ENCODE assay signal across 15 cellular contexts in genomic region chr21:36145259-36145658, GRCh38.
"Had no signal": no experiment of that assay in that cellular context is flagged by ENCODE, and none has a peak within 500 bp of the region (broad histone marks: within the 10 kb centered on the region; RNA-seq: fewer than 3 reads in every experiment).

No MANE protein-coding gene starts in this region.

- H3K9me2 ChIP-seq: SK-N-SH had no signal

- H3K4me3 Mint-ChIP-seq: mesothelial cell of epicardium, neural crest cell had no signal

- H3K4me2 ChIP-seq: hepatocyte, SK-N-SH had no signal

- H3K79me2 ChIP-seq: hepatocyte had no signal

- DNase-seq: activated CD4-positive, alpha-beta T cell treated with anti-CD3 and anti-CD28 coated beads for 48 hours; activated gamma-delta T cell treated with Interleukin-2 at 50 U/mL for 16 hours; activated T-cell treated with anti-CD3 and anti-CD28 coated beads, Interleukin-2, amount 50 U/mL, for 48 hours; islet precursor cell; ovary; sigmoid colon; SK-N-SH; spleen; WERI-Rb-1 had no signal

- H3K9me3 Mint-ChIP-seq: mesothelial cell of epicardium, neural crest cell had no signal

- H3K36me3 ChIP-seq: ovary, spleen, WERI-Rb-1 had no signal

- H3K27me3 ChIP-seq: hepatocyte, ovary, sigmoid colon, spleen had no signal

- H3K27ac ChIP-seq: hepatocyte, ovary, sigmoid colon, thoracic aorta, WERI-Rb-1 had no signal

- H3K27ac Mint-ChIP-seq: mesothelial cell of epicardium had no signal

- ATAC-seq: esophagus mucosa had no signal

- H2AFZ ChIP-seq: hepatocyte had no signal

- H3K9ac ChIP-seq: SK-N-SH had no signal

- H3K4me3 ChIP-seq: hepatocyte, lung, ovary, sigmoid colon, spleen, thoracic aorta had no signal

- H3K9me3 ChIP-seq: ovary, sigmoid colon, SK-N-SH, spleen, thoracic aorta had no signal

- H3K36me3 Mint-ChIP-seq: mesothelial cell of epicardium had no signal
